In genomic region chr4:23957465-23957864, GRCh38 we compare ENCODE assay signal across 17 cellular contexts.
"Had no signal": no experiment of that assay in that cellular context is flagged by ENCODE, and none has a peak within 500 bp of the region (broad histone marks: within the 10 kb centered on the region; RNA-seq: fewer than 3 reads in every experiment).

No MANE protein-coding gene starts in this region.

- H3K9ac ChIP-seq: parathyroid adenoma had no signal

- H3K9me3 Mint-ChIP-seq: activated naive CD8-positive, alpha-beta T cell treated with anti-CD3 and anti-CD28 coated beads, Interleukin-2, amount 10 ng/mL, durations not matched to agents 7 days and 5 days; brain had no signal

- H3K27ac ChIP-seq: gastrocnemius medialis, heart left ventricle, parathyroid adenoma, tibial artery had no signal

- H3K27ac Mint-ChIP-seq: activated naive CD8-positive, alpha-beta T cell treated with anti-CD3 and anti-CD28 coated beads, Interleukin-2, amount 10 ng/mL, durations not matched to agents 7 days and 5 days; activated T-helper 1 cell treated with anti-CD3 and anti-CD28 coated beads, Interleukin-12 subunit alpha, Interleukin-12 subunit beta, Interleukin-2, Interleukin-4 antibody, amounts not matched to agents 30 ng/mL and 10 ng/mL and 1 ng/mL, durations not matched to agents 14 hours and 24 hours and 36 hours; brain; naive thymus-derived CD8-positive, alpha-beta T cell; stimulated activated naive B cell treated with anti-CD40 and anti-IgM and Interleukin-4, amounts not matched to agents 10 μg/mL and 1 μg/mL and 100 μg/mL, for 72 hours had no signal

- DNase-seq: activated naive CD4-positive, alpha-beta T cell; activated naive CD8-positive, alpha-beta T cell treated with anti-CD3 and anti-CD28 coated beads, Interleukin-2, amount 10 ng/mL, durations not matched to agents 7 days and 5 days; cortex of kidney; effector CD4-positive, alpha-beta T cell; gastrocnemius medialis; heart left ventricle; naive thymus-derived CD8-positive, alpha-beta T cell; stimulated activated CD4-positive, alpha-beta T cell treated with anti-CD3 and anti-CD28 coated beads, Interleukin-2, amount 100 ng/mL, for 48 hours; stimulated activated naive B cell treated with anti-CD40 and anti-IgM and Interleukin-4, amounts not matched to agents 10 μg/mL and 1 μg/mL and 100 μg/mL, for 72 hours; tibial artery had no signal

- H2AFZ ChIP-seq: parathyroid adenoma had no signal

- H3K9me3 ChIP-seq: gastrocnemius medialis, heart left ventricle, tibial artery had no signal

- FAIRE-seq: endothelial cell of umbilical vein, urothelium cell line had no signal

- ATAC-seq: activated CD4-positive, CD25-positive, alpha-beta regulatory T cell treated with anti-CD3 and anti-CD28 coated beads, Interleukin-2, amount 50 U/mL, for 24 hours; naive thymus-derived CD8-positive, alpha-beta T cell; stimulated activated naive B cell treated with anti-CD40 and anti-IgM and Interleukin-4, amounts not matched to agents 10 μg/mL and 1 μg/mL and 100 μg/mL, for 72 hours had no signal

- H3K4me3 Mint-ChIP-seq: activated naive CD8-positive, alpha-beta T cell treated with anti-CD3 and anti-CD28 coated beads, Interleukin-2, amount 10 ng/mL, durations not matched to agents 7 days and 5 days; activated T-helper 1 cell treated with anti-CD3 and anti-CD28 coated beads, Interleukin-12 subunit alpha, Interleukin-12 subunit beta, Interleukin-2, Interleukin-4 antibody, amounts not matched to agents 30 ng/mL and 10 ng/mL and 1 ng/mL, durations not matched to agents 14 hours and 24 hours and 36 hours; brain; central memory CD8-positive, alpha-beta T cell; naive thymus-derived CD8-positive, alpha-beta T cell; stimulated activated naive B cell treated with anti-CD40 and anti-IgM and Interleukin-4, amounts not matched to agents 10 μg/mL and 1 μg/mL and 100 μg/mL, for 72 hours had no signal

- H3K4me3 ChIP-seq: gastrocnemius medialis, heart left ventricle, tibial artery had no signal

- H3K79me2 ChIP-seq: parathyroid adenoma had no signal

- H3K36me3 ChIP-seq: gastrocnemius medialis, heart left ventricle, tibial artery had no signal

- H3K4me1 Mint-ChIP-seq: activated naive CD8-positive, alpha-beta T cell treated with anti-CD3 and anti-CD28 coated beads, Interleukin-2, amount 10 ng/mL, durations not matched to agents 7 days and 5 days; central memory CD8-positive, alpha-beta T cell; naive thymus-derived CD8-positive, alpha-beta T cell; stimulated activated naive B cell treated with anti-CD40 and anti-IgM and Interleukin-4, amounts not matched to agents 10 μg/mL and 1 μg/mL and 100 μg/mL, for 72 hours had no signal

- H3K36me3 Mint-ChIP-seq: activated naive CD8-positive, alpha-beta T cell treated with anti-CD3 and anti-CD28 coated beads, Interleukin-2, amount 10 ng/mL, durations not matched to agents 7 days and 5 days; brain; naive thymus-derived CD8-positive, alpha-beta T cell had no signal

- H3K27me3 ChIP-seq: gastrocnemius medialis, heart left ventricle, tibial artery had no signal

- H3K4me1 ChIP-seq: parathyroid adenoma, tibial artery had no signal
